8 cellular contexts compared by ENCODE assay signal in genomic region chr5:43389679-43390329, GRCh38. TPM values are rescaled to one million over a fixed set of nuclear protein-coding genes. Genes with fewer than 3 reads are reported as not detected.
DNase-seq lines count a peak whose midpoint lies in the region; ATAC-seq and TF ChIP-seq lines count a peak whose summit lies in the region.

No MANE protein-coding gene starts in this region.

- intact Hi-C loops in CD14-positive monocyte (cut with micrococcal nuclease), result loop anchor here in 1 of 2 donors (10.0 kb wide), 1 partner anchor 275 kb away; no protein-coding TSS in a partner anchor
- intact Hi-C loops in activated CD4-positive, alpha-beta T cell treated with anti-CD3 and anti-CD28 coated beads, Interleukin-2, amount 10 ng/mL, durations not matched to agents 24 days and 14 days (cut with micrococcal nuclease), result loop anchor here (1.0 to 10.0 kb wide), 8 partner anchors 77 to 483 kb away; partner anchors contain the start of genes C5orf34, HMGCS1, NIM1K and ZNF131

- H3K4me1 Mint-ChIP-seq in CD14-positive monocyte, result peaks cover 7% of the 10 kb centered on the region
- H3K4me1 Mint-ChIP-seq in activated CD4-positive, alpha-beta T cell treated with anti-CD3 and anti-CD28 coated beads, Interleukin-2, amount 10 ng/mL, durations not matched to agents 24 days and 14 days, result peaks cover 26% of the 10 kb centered on the region
- no peaks in the 10 kb centered on the region for H3K4me1 Mint-ChIP-seq in endothelial cell (ENCODE audit: unreplicated experiment)
- H3K4me1 Mint-ChIP-seq in stimulated activated naive CD8-positive, alpha-beta T cell treated with anti-CD3 and anti-CD28 coated beads, Interleukin-15, amount 100 ng/mL, for 72 hours, result peaks cover 26% of the 10 kb centered on the region

- H3K27me3 Mint-ChIP-seq in CD14-positive monocyte (ENCODE audit: low read depth in 3 of 3) (no peaks in the 10 kb centered on the region), endothelial cell (ENCODE audit: unreplicated experiment) (no peaks in the 10 kb centered on the region)
- no peaks in the 10 kb centered on the region for H3K27me3 Mint-ChIP-seq in activated CD4-positive, alpha-beta T cell treated with anti-CD3 and anti-CD28 coated beads, Interleukin-2, amount 10 ng/mL, durations not matched to agents 24 days and 14 days
- H3K27me3 Mint-ChIP-seq in stimulated activated naive CD8-positive, alpha-beta T cell treated with anti-CD3 and anti-CD28 coated beads, Interleukin-15, amount 100 ng/mL, for 72 hours, result no peaks in the 10 kb centered on the region

- TF ChIP-seq CTCF in CD14-positive monocyte (IDR thresholded peaks at IDR 0.05) (peak; percentile 87), endothelial cell (IDR thresholded peaks at IDR 0.05; ENCODE audit: unreplicated experiment) (peak; percentile 77)

- H3K27ac Mint-ChIP-seq in CD14-positive monocyte, result peak overlapping the region in 1 of 7 donors; percentile 37
- H3K27ac Mint-ChIP-seq in activated CD4-positive, alpha-beta T cell treated with anti-CD3 and anti-CD28 coated beads, Interleukin-2, amount 10 ng/mL, durations not matched to agents 24 days and 14 days, result no peak overlapping the region
- no peak overlapping the region for H3K27ac Mint-ChIP-seq in endothelial cell (ENCODE audit: unreplicated experiment)
- no peak overlapping the region for H3K27ac Mint-ChIP-seq in stimulated activated naive CD8-positive, alpha-beta T cell treated with anti-CD3 and anti-CD28 coated beads, Interleukin-15, amount 100 ng/mL, for 72 hours

- H3K4me3 Mint-ChIP-seq in CD14-positive monocyte, result no peak overlapping the region
- no peak overlapping the region for H3K4me3 Mint-ChIP-seq in activated CD4-positive, alpha-beta T cell treated with anti-CD3 and anti-CD28 coated beads, Interleukin-2, amount 10 ng/mL, durations not matched to agents 24 days and 14 days
- H3K4me3 Mint-ChIP-seq in endothelial cell (ENCODE audit: unreplicated experiment), result no peak overlapping the region
- H3K4me3 Mint-ChIP-seq in stimulated activated naive CD8-positive, alpha-beta T cell treated with anti-CD3 and anti-CD28 coated beads, Interleukin-15, amount 100 ng/mL, for 72 hours, result no peak overlapping the region

- peak; percentile 79 for ATAC-seq in stimulated activated naive CD8-positive, alpha-beta T cell treated with anti-CD3 and anti-CD28 coated beads, Interleukin-15, amount 100 ng/mL, for 72 hours

- no peaks in the 10 kb centered on the region for H3K9me3 Mint-ChIP-seq in CD14-positive monocyte
- H3K9me3 Mint-ChIP-seq in activated CD4-positive, alpha-beta T cell treated with anti-CD3 and anti-CD28 coated beads, Interleukin-2, amount 10 ng/mL, durations not matched to agents 24 days and 14 days, result no peaks in the 10 kb centered on the region
- no peaks in the 10 kb centered on the region for H3K9me3 Mint-ChIP-seq in endothelial cell (ENCODE audit: unreplicated experiment)
- H3K9me3 Mint-ChIP-seq in stimulated activated naive CD8-positive, alpha-beta T cell treated with anti-CD3 and anti-CD28 coated beads, Interleukin-15, amount 100 ng/mL, for 72 hours, result no peaks in the 10 kb centered on the region

- H3K36me3 Mint-ChIP-seq in CD14-positive monocyte (peaks cover 5 to 9% of the 10 kb centered on the region in 2 donors), endothelial cell (ENCODE audit: low read depth, unreplicated experiment) (no peaks in the 10 kb centered on the region)
- H3K36me3 Mint-ChIP-seq in activated CD4-positive, alpha-beta T cell treated with anti-CD3 and anti-CD28 coated beads, Interleukin-2, amount 10 ng/mL, durations not matched to agents 24 days and 14 days (ENCODE audit: low read depth), result peaks cover 16% of the 10 kb centered on the region

- peak; percentile 50 for DNase-seq in CD14-positive monocyte (ENCODE audit: low spot score)
- DNase-seq in GM19238 (ENCODE audit: insufficient read length, low spot score), result peak; percentile 37
- DNase-seq in HK-2 (ENCODE audit: unreplicated experiment), result peak; percentile 44
- peak; percentile 92 to 95 for DNase-seq in NCI-H526 (lab: John Stamatoyannopoulos, UW)
- DNase-seq in activated CD4-positive, alpha-beta T cell treated with anti-CD3 and anti-CD28 coated beads, Interleukin-2, amount 10 ng/mL, durations not matched to agents 24 days and 14 days, result peak; percentile 86
- DNase-seq in endothelial cell (ENCODE audit: low spot score), result peak; percentile 62
- DNase-seq in middle frontal gyrus (ENCODE audit: extremely low spot score, low spot score), result peak; percentile 27
- peak; percentile 42 to 43 for DNase-seq in stimulated activated naive CD8-positive, alpha-beta T cell treated with anti-CD3 and anti-CD28 coated beads, Interleukin-15, amount 100 ng/mL, for 72 hours

RNA-seq across cellular contexts. Expression of gene CCL28, which starts 22.4 kb away (rescaled TPM):
- polyA plus RNA-seq in CD14-positive monocyte, result under 1 TPM; 0.10 to 0.51 TPM
- 7.4 and 7.5 TPM in 2 replicates for total RNA-seq in activated CD4-positive, alpha-beta T cell treated with anti-CD3 and anti-CD28 coated beads, Interleukin-2, amount 10 ng/mL, durations not matched to agents 24 days and 14 days
- 0.46 TPM for total RNA-seq in endothelial cell (ENCODE audit: unreplicated experiment)

Comparison
In these comparisons a context has a peak if more than half of its experiments do, and no peak if none do; other contexts are left out.
1. Peak in every context shown above with its lines: DNase-seq and ATAC-seq.
2. DNase-seq: peak in every context shown above with its lines; median percentile 94 in NCI-H526; 86 in activated CD4-positive, alpha-beta T cell treated with anti-CD3 and anti-CD28 coated beads, Interleukin-2, amount 10 ng/mL, durations not matched to agents 24 days and 14 days; 62 in endothelial cell; 50 in CD14-positive monocyte; 44 in HK-2; 42 in stimulated activated naive CD8-positive, alpha-beta T cell treated with anti-CD3 and anti-CD28 coated beads, Interleukin-15, amount 100 ng/mL, for 72 hours; 37 in GM19238; 27 in middle frontal gyrus.